19 cellular contexts compared by ENCODE assay signal in genomic region chr6:148523051-148523450, GRCh38.
DNase-seq lines count a peak whose midpoint lies in the region; ATAC-seq and TF ChIP-seq lines count a peak whose summit lies in the region.
"Had no signal": no experiment of that assay in that cellular context is flagged by ENCODE, and none has a peak within 500 bp of the region (broad histone marks: within the 10 kb centered on the region; RNA-seq: fewer than 3 reads in every experiment).

No MANE protein-coding gene starts in this region.

- DNase-seq in AG04450 (ENCODE audit: low read depth, low spot score) (no peak), LHCN-M2 (ENCODE audit: low read depth) (peak; percentile 74), dedifferentiated amniotic fluid mesenchymal stem cell (ENCODE audit: extremely low spot score) (peak; percentile 84), kidney tubule cell (ENCODE audit: low spot score) (peak; percentile 49), COLO829 (ENCODE audit: low spot score) (no peak), T-helper 17 cell (no peak), G401 (ENCODE audit: low spot score) (no peak), NCI-H524 treated with DMSO at 0.1 percent for 48 hours (lab: John Stamatoyannopoulos, UW) (no peak)
- DNase-seq: activated gamma-delta T cell; Calu3; caudate nucleus; Karpas-422; NCI-H1930; NCI-H526 treated with DMSO at 0.1 percent for 48 hours; PC-9; small intestine; stimulated activated naive CD8-positive, alpha-beta T cell treated with anti-CD3 and anti-CD28 coated beads, Interleukin-15, Interleukin-2, amounts not matched to agents 100 U/mL and 50 U/mL, for 24 hours had no signal

- H3K27me3 ChIP-seq in AG04450 (ENCODE audit: control insufficient read depth, insufficient read depth, low read length): no peaks in the 10 kb centered on the region

- no peak for ATAC-seq in T-helper 17 cell
- ATAC-seq: stimulated activated naive CD8-positive, alpha-beta T cell treated with anti-CD3 and anti-CD28 coated beads, Interleukin-15, Interleukin-2, amounts not matched to agents 100 U/mL and 50 U/mL, for 24 hours had no signal

- POLR2A ChIA-PET in AG04450 (lab: Yijun Ruan, JAX): interaction anchor here (3.0 kb wide), 1 partner anchor 14 kb away, joined by 24 read pairs; no protein-coding TSS in a partner anchor

- CTCF ChIA-PET in AG04450 (lab: Charles Lee): no interaction called here

- no peaks in the 10 kb centered on the region for H3K27me3 Mint-ChIP-seq in T-helper 17 cell

- no peak overlapping the region for H3K4me3 ChIP-seq in AG04450 (ENCODE audit: low read depth, low read length)
- H3K4me3 ChIP-seq: lung, PC-9 had no signal

- H3K27ac Mint-ChIP-seq in T-helper 17 cell: no peak overlapping the region

- no peak overlapping the region for H3K4me3 Mint-ChIP-seq in T-helper 17 cell

- H3K9me3 ChIP-seq in AG04450 (ENCODE audit: control insufficient read depth, insufficient read depth, low read length) (peaks cover 4% of the 10 kb centered on the region; the same call in 1 of the 2 replicates), T-helper 17 cell (ENCODE audit: control insufficient read depth, low read length, poor library complexity, severe bottlenecking) (no peaks in the 10 kb centered on the region)

- no peak for TF ChIP-seq CTCF in AG04450 (IDR thresholded peaks at IDR 0.05; ENCODE audit: low read depth, low read length)

- peak overlapping the region; percentile 87 for H3K27ac ChIP-seq in AG04450 (ENCODE audit: low read depth, low read length)
- H3K27ac ChIP-seq: PC-9, VCaP had no signal

- in situ Hi-C loops in G401 (cut with HindIII; ENCODE audit: low sequenced_read_pairs): no loop called here

- H3K4me1 Mint-ChIP-seq in T-helper 17 cell: peaks cover 12% of the 10 kb centered on the region

- H3K36me3 Mint-ChIP-seq in T-helper 17 cell (ENCODE audit: low read depth): no peaks in the 10 kb centered on the region

Comparison
In these comparisons a context has a peak if more than half of its experiments do, and no peak if none do; other contexts are left out.
1. DNase-seq: peak in LHCN-M2 (single experiment), dedifferentiated amniotic fluid mesenchymal stem cell (single experiment) and kidney tubule cell (single experiment); none in AG04450 (single experiment), COLO829 (single experiment), T-helper 17 cell (0 of 3), G401 (single experiment) and NCI-H524 treated with DMSO at 0.1 percent for 48 hours (single experiment).